ENCODE assay signal across 30 cellular contexts in genomic region chr2:53938904-53939303, GRCh38.
"Had no signal": no experiment of that assay in that cellular context is flagged by ENCODE, and none has a peak within 500 bp of the region (broad histone marks: within the 10 kb centered on the region; RNA-seq: fewer than 3 reads in every experiment).

No MANE protein-coding gene starts in this region.

- H3K9me3 Mint-ChIP-seq: activated CD4-positive, alpha-beta T cell treated with anti-CD3 and anti-CD28 coated beads, Interleukin-2, amount 10 ng/mL, durations not matched to agents 24 days and 14 days; activated CD8-positive, alpha-beta T cell treated with anti-CD3 and anti-CD28 coated beads for 36 hours; activated naive CD8-positive, alpha-beta T cell treated with anti-CD3 and anti-CD28 coated beads for 36 hours; activated T-cell treated with anti-CD3 and anti-CD28 coated beads, Interleukin-2, amount 50 U/mL, for 72 hours; activated T-helper 17 cell treated with anti-CD3 and anti-CD28 coated beads, Interleukin-2, amount 50 U/mL, for 72 hours; T-helper 1 cell treated with Interleukin-12 subunit alpha and Interleukin-12 subunit beta and Interleukin-4 antibody, amounts not matched to agents 30 μg/mL and 1 μg/mL, for 36 hours; T-helper 2 cell treated with Interferon-gamma antibody and Interleukin-4, amounts not matched to agents 5 μg/mL and 100 μg/mL, for 36 hours had no signal

- H3K4me3 ChIP-seq: MG63, SJCRH30 had no signal

- H3K9me2 ChIP-seq: SK-N-SH had no signal

- H3K4me3 Mint-ChIP-seq: activated CD4-positive, alpha-beta T cell treated with anti-CD3 and anti-CD28 coated beads, Interleukin-2, amount 10 ng/mL, durations not matched to agents 24 days and 14 days; activated CD8-positive, alpha-beta T cell treated with anti-CD3 and anti-CD28 coated beads for 36 hours; activated naive CD8-positive, alpha-beta T cell treated with anti-CD3 and anti-CD28 coated beads for 36 hours; activated T-cell treated with anti-CD3 and anti-CD28 coated beads, Interleukin-2, amount 50 U/mL, for 72 hours; activated T-helper 17 cell treated with anti-CD3 and anti-CD28 coated beads, Interleukin-2, amount 50 U/mL, for 72 hours; T-helper 1 cell treated with Interleukin-12 subunit alpha and Interleukin-12 subunit beta and Interleukin-4 antibody, amounts not matched to agents 30 μg/mL and 1 μg/mL, for 36 hours; T-helper 2 cell treated with Interferon-gamma antibody and Interleukin-4, amounts not matched to agents 5 μg/mL and 100 μg/mL, for 36 hours had no signal

- DNase-seq: activated CD4-positive, alpha-beta T cell treated with anti-CD3 and anti-CD28 coated beads, Interleukin-2, amount 10 ng/mL, durations not matched to agents 24 days and 14 days; activated CD4-positive, alpha-beta T cell treated with anti-CD3 and anti-CD28 coated beads, Interleukin-2, amount 50 U/mL, for 4 hours; activated CD8-positive, alpha-beta T cell treated with anti-CD3 and anti-CD28 coated beads for 36 hours; activated effector memory CD4-positive, alpha-beta T cell treated with anti-CD3 and anti-CD28 coated beads, Interleukin-2, amount 50 U/mL, for 16 hours; activated naive CD4-positive, alpha-beta T cell; activated naive CD4-positive, alpha-beta T cell treated with anti-CD3 and anti-CD28 coated beads, Interleukin-2, amount 50 U/mL, for 16 hours; activated naive CD8-positive, alpha-beta T cell treated with anti-CD3 and anti-CD28 coated beads for 36 hours; activated T-cell treated with anti-CD3 and anti-CD28 coated beads, Interleukin-2, amount 50 U/mL, for 1 hour; activated T-cell treated with anti-CD3 and anti-CD28 coated beads, Interleukin-2, amount 50 U/mL, for 72 hours; amniotic stem cell; aorta; brain microvascular endothelial cell; central memory CD4-positive, alpha-beta T cell; Kasumi-1; KG1; MG63; NCI-H1092; NCI-H1436 treated with DMSO at 0.1 percent for 48 hours; NCI-H1694 treated with DMSO at 0.1 percent for 48 hours; NCI-H2029; NCI-H345; NCI-H524 treated with DMSO at 0.1 percent for 48 hours; NK-92 treated with Interleukin-12 subunit alpha and Interleukin-12 subunit beta, amount 100 ng/mL, for 24 hours; SHP77; SJCRH30; SK-N-SH had no signal

- H3K27ac ChIP-seq: brain microvascular endothelial cell, SJCRH30 had no signal

- H3K27me3 ChIP-seq: brain microvascular endothelial cell, MG63, SJCRH30 had no signal

- H3K4me1 ChIP-seq: SJCRH30 had no signal

- H3K4me2 ChIP-seq: SK-N-SH had no signal

- FAIRE-seq: TTC549 had no signal

- H3K9ac ChIP-seq: SK-N-SH had no signal

- ATAC-seq: activated CD8-positive, alpha-beta T cell treated with anti-CD3 and anti-CD28 coated beads for 36 hours; activated T-cell treated with anti-CD3 and anti-CD28 coated beads, Interleukin-2, amount 50 U/mL, for 72 hours; activated T-helper 17 cell treated with anti-CD3 and anti-CD28 coated beads, Interleukin-2, amount 50 U/mL, for 72 hours had no signal

- H3K27ac Mint-ChIP-seq: activated CD4-positive, alpha-beta T cell treated with anti-CD3 and anti-CD28 coated beads, Interleukin-2, amount 10 ng/mL, durations not matched to agents 24 days and 14 days; activated CD8-positive, alpha-beta T cell treated with anti-CD3 and anti-CD28 coated beads for 36 hours; activated naive CD8-positive, alpha-beta T cell treated with anti-CD3 and anti-CD28 coated beads for 36 hours; activated T-cell treated with anti-CD3 and anti-CD28 coated beads, Interleukin-2, amount 50 U/mL, for 72 hours; activated T-helper 17 cell treated with anti-CD3 and anti-CD28 coated beads, Interleukin-2, amount 50 U/mL, for 72 hours; T-helper 1 cell treated with Interleukin-12 subunit alpha and Interleukin-12 subunit beta and Interleukin-4 antibody, amounts not matched to agents 30 μg/mL and 1 μg/mL, for 36 hours; T-helper 2 cell treated with Interferon-gamma antibody and Interleukin-4, amounts not matched to agents 5 μg/mL and 100 μg/mL, for 36 hours had no signal

- H3K27me3 Mint-ChIP-seq: activated CD4-positive, alpha-beta T cell treated with anti-CD3 and anti-CD28 coated beads, Interleukin-2, amount 10 ng/mL, durations not matched to agents 24 days and 14 days; activated CD8-positive, alpha-beta T cell treated with anti-CD3 and anti-CD28 coated beads for 36 hours; activated naive CD8-positive, alpha-beta T cell treated with anti-CD3 and anti-CD28 coated beads for 36 hours; activated T-helper 17 cell treated with anti-CD3 and anti-CD28 coated beads, Interleukin-2, amount 50 U/mL, for 72 hours had no signal

- H3K4me1 Mint-ChIP-seq: activated CD4-positive, alpha-beta T cell treated with anti-CD3 and anti-CD28 coated beads, Interleukin-2, amount 10 ng/mL, durations not matched to agents 24 days and 14 days had no signal

- H3K9me3 ChIP-seq: MG63, SJCRH30, SK-N-SH had no signal
